ENCODE assay signal across 1 cellular context in genomic region chr13:23993439-23993980, GRCh38.
A peak's percentile ranks its signal among the peaks of the same experiment; 100 is the strongest.
TF ChIP-seq lines count a peak whose summit lies in the region.

No MANE protein-coding gene starts in this region.

TF ChIP-seq in GM12878, 131 proteins besides CTCF, POLR2A, EP300 and RAD21 (continued from another document):
- TF ChIP-seq, protein P1, sequence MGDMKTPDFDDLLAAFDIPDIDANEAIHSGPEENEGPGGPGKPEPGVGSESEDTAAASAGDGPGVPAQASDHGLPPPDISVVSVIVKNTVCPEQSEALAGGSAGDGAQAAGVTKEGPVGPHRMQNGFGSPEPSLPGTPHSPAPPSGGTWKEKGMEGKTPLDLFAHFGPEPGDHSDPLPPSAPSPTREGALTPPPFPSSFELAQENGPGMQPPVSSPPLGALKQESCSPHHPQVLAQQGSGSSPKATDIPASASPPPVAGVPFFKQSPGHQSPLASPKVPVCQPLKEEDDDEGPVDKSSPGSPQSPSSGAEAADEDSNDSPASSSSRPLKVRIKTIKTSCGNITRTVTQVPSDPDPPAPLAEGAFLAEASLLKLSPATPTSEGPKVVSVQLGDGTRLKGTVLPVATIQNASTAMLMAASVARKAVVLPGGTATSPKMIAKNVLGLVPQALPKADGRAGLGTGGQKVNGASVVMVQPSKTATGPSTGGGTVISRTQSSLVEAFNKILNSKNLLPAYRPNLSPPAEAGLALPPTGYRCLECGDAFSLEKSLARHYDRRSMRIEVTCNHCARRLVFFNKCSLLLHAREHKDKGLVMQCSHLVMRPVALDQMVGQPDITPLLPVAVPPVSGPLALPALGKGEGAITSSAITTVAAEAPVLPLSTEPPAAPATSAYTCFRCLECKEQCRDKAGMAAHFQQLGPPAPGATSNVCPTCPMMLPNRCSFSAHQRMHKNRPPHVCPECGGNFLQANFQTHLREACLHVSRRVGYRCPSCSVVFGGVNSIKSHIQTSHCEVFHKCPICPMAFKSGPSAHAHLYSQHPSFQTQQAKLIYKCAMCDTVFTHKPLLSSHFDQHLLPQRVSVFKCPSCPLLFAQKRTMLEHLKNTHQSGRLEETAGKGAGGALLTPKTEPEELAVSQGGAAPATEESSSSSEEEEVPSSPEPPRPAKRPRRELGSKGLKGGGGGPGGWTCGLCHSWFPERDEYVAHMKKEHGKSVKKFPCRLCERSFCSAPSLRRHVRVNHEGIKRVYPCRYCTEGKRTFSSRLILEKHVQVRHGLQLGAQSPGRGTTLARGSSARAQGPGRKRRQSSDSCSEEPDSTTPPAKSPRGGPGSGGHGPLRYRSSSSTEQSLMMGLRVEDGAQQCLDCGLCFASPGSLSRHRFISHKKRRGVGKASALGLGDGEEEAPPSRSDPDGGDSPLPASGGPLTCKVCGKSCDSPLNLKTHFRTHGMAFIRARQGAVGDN (IDR thresholded peaks at IDR 0.05): peak; percentile 74
- TF ChIP-seq ZZZ3 (IDR thresholded peaks at IDR 0.05; ENCODE audit: control insufficient read depth, insufficient read length, low read depth) (no peak), IRF4 (IDR thresholded peaks at IDR 0.05; ENCODE audit: low read depth, low read length) (no peak), MYB (IDR thresholded peaks at IDR 0.05; ENCODE audit: borderline replicate concordance, low read depth, low read length) (no peak), RELA (IDR thresholded peaks at IDR 0.05; ENCODE audit: borderline replicate concordance, partially characterized antibody) (peak; percentile 72), PBX3 (IDR thresholded peaks at IDR 0.05; ENCODE audit: insufficient replicate concordance, low read depth, low read length) (no peak), SUZ12 (IDR thresholded peaks at IDR 0.05; ENCODE audit: unreplicated experiment) (no peak), IKZF2 (IDR thresholded peaks at IDR 0.05) (peak; percentile 41 to 61; a peak in 2 of 4 replicates), IKZF1 (conservative IDR thresholded peaks at IDR 0.05) (peak; percentile 47; the same call in 1 of the 2 replicates), RAD51 (IDR thresholded peaks at IDR 0.05) (no peak), CREM (IDR thresholded peaks at IDR 0.05; ENCODE audit: low read depth) (no peak), DPF2 (IDR thresholded peaks at IDR 0.05) (0 out of 2 replicates have a peak, but pooled peaks have one; percentile 22), ATF7 (IDR thresholded peaks at IDR 0.05; ENCODE audit: low read depth) (peak; percentile 39; the same call in 1 of the 2 replicates), BRCA1 (IDR thresholded peaks at IDR 0.05; ENCODE audit: low read depth, low read length) (no peak)
- TF ChIP-seq, protein P2, sequence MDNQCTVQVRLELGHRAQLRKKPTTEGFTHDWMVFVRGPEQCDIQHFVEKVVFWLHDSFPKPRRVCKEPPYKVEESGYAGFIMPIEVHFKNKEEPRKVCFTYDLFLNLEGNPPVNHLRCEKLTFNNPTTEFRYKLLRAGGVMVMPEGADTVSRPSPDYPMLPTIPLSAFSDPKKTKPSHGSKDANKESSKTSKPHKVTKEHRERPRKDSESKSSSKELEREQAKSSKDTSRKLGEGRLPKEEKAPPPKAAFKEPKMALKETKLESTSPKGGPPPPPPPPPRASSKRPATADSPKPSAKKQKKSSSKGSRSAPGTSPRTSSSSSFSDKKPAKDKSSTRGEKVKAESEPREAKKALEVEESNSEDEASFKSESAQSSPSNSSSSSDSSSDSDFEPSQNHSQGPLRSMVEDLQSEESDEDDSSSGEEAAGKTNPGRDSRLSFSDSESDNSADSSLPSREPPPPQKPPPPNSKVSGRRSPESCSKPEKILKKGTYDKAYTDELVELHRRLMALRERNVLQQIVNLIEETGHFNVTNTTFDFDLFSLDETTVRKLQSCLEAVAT (IDR thresholded peaks at IDR 0.05): no peak
- TF ChIP-seq, protein P3, sequence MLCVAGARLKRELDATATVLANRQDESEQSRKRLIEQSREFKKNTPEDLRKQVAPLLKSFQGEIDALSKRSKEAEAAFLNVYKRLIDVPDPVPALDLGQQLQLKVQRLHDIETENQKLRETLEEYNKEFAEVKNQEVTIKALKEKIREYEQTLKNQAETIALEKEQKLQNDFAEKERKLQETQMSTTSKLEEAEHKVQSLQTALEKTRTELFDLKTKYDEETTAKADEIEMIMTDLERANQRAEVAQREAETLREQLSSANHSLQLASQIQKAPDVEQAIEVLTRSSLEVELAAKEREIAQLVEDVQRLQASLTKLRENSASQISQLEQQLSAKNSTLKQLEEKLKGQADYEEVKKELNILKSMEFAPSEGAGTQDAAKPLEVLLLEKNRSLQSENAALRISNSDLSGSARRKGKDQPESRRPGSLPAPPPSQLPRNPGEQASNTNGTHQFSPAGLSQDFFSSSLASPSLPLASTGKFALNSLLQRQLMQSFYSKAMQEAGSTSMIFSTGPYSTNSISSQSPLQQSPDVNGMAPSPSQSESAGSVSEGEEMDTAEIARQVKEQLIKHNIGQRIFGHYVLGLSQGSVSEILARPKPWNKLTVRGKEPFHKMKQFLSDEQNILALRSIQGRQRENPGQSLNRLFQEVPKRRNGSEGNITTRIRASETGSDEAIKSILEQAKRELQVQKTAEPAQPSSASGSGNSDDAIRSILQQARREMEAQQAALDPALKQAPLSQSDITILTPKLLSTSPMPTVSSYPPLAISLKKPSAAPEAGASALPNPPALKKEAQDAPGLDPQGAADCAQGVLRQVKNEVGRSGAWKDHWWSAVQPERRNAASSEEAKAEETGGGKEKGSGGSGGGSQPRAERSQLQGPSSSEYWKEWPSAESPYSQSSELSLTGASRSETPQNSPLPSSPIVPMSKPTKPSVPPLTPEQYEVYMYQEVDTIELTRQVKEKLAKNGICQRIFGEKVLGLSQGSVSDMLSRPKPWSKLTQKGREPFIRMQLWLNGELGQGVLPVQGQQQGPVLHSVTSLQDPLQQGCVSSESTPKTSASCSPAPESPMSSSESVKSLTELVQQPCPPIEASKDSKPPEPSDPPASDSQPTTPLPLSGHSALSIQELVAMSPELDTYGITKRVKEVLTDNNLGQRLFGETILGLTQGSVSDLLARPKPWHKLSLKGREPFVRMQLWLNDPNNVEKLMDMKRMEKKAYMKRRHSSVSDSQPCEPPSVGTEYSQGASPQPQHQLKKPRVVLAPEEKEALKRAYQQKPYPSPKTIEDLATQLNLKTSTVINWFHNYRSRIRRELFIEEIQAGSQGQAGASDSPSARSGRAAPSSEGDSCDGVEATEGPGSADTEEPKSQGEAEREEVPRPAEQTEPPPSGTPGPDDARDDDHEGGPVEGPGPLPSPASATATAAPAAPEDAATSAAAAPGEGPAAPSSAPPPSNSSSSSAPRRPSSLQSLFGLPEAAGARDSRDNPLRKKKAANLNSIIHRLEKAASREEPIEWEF (IDR thresholded peaks at IDR 0.05; ENCODE audit: insufficient replicate concordance, low read depth, low read length): no peak
- TF ChIP-seq, protein P4, sequence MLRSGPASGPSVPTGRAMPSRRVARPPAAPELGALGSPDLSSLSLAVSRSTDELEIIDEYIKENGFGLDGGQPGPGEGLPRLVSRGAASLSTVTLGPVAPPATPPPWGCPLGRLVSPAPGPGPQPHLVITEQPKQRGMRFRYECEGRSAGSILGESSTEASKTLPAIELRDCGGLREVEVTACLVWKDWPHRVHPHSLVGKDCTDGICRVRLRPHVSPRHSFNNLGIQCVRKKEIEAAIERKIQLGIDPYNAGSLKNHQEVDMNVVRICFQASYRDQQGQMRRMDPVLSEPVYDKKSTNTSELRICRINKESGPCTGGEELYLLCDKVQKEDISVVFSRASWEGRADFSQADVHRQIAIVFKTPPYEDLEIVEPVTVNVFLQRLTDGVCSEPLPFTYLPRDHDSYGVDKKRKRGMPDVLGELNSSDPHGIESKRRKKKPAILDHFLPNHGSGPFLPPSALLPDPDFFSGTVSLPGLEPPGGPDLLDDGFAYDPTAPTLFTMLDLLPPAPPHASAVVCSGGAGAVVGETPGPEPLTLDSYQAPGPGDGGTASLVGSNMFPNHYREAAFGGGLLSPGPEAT (IDR thresholded peaks at IDR 0.05; ENCODE audit: low read depth): peak; percentile 79
TF ChIP-seq in GM12878: peak in this region for 8.
